ENCODE assay signal across 16 cellular contexts in the genomic region with DNA sequence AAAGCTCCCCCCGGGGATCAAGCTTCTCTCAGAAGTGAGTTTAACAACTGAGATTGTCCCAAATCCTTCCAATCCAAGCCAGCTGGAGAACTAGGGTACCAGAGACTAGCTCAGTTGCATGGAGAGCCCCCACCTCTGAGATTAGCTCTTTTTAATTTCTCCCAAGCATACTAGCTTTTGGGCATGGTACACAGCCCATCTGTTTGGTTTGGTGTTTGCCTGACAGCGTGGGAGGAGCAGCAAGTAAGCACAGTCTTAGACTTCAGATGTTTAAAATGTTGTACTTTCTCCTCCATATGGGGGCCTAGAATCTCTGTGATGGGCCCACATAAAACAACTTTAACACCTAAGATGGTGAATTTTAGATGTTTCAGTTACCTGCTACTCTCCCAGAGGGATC.
"Had no signal": no experiment of that assay in that cellular context is flagged by ENCODE, and none has a peak within 500 bp of the region (broad histone marks: within the 10 kb centered on the region; RNA-seq: fewer than 3 reads in every experiment).

No MANE protein-coding gene starts in this region.

- H3K27me3 ChIP-seq: neutrophil, right atrium auricular region, stomach, tibial artery, upper lobe of left lung, vagina had no signal

- H3K9me3 ChIP-seq: mucosa of descending colon, neutrophil, right atrium auricular region, stomach, tibial artery, upper lobe of left lung, vagina had no signal

- H3K27ac ChIP-seq: foreskin keratinocyte, neutrophil, right atrium auricular region, stomach, tibial artery, upper lobe of left lung, vagina had no signal

- H3K4me1 ChIP-seq: foreskin keratinocyte, stomach, tibial artery, upper lobe of left lung, vagina had no signal

- H3K4me3 ChIP-seq: mucosa of descending colon, right atrium auricular region, stomach, tibial artery, upper lobe of left lung, vagina had no signal

- H3K36me3 ChIP-seq: neutrophil, right atrium auricular region, stomach, tibial artery, upper lobe of left lung, vagina had no signal

- DNase-seq: foreskin keratinocyte; immature natural killer cell; kidney; left cardiac atrium; mucosa of descending colon; naive thymus-derived CD8-positive, alpha-beta T cell; small intestine; stimulated activated CD4-positive, alpha-beta T cell treated with anti-CD3 and anti-CD28 coated beads, Interleukin-12 subunit alpha, Interleukin-12 subunit beta, amount 100 ng/mL, for 4 hours; stimulated activated naive CD4-positive, alpha-beta T cell; stomach; substantia nigra; tibial artery; upper lobe of left lung had no signal
